In genomic region chr5:140603739-140604138, GRCh38 we compare ENCODE assay signal across 25 cellular contexts.
"Had no signal": no experiment of that assay in that cellular context is flagged by ENCODE, and none has a peak within 500 bp of the region (broad histone marks: within the 10 kb centered on the region; RNA-seq: fewer than 3 reads in every experiment).

No MANE protein-coding gene starts in this region.

- H3K27ac ChIP-seq: ascending aorta, cardiac muscle cell, colonic mucosa, neural progenitor cell, tibial nerve, VCaP had no signal

- H3K4me3 ChIP-seq: ascending aorta, cardiac muscle cell, colonic mucosa, dorsolateral prefrontal cortex, neural progenitor cell, right atrium auricular region, tibial nerve had no signal

- ATAC-seq: left colon; naive thymus-derived CD8-positive, alpha-beta T cell had no signal

- H3K4me1 ChIP-seq: ascending aorta, colonic mucosa, neural progenitor cell, right atrium auricular region had no signal

- H3K36me3 ChIP-seq: ascending aorta, cardiac muscle cell, colonic mucosa, neural progenitor cell, right atrium auricular region, tibial nerve had no signal

- H3K9me3 ChIP-seq: ascending aorta, colonic mucosa, right atrium auricular region, tibial nerve had no signal

- H3K27me3 ChIP-seq: ascending aorta, cardiac muscle cell, colonic mucosa, dorsolateral prefrontal cortex, neural progenitor cell, right atrium auricular region, tibial nerve had no signal

- DNase-seq: activated CD4-positive, alpha-beta memory T cell treated with anti-CD3 and anti-CD28 coated beads for 36 hours; activated CD4-positive, alpha-beta T cell treated with anti-CD3 and anti-CD28 coated beads for 48 hours; activated CD8-positive, alpha-beta memory T cell treated with anti-CD3 and anti-CD28 coated beads, Interleukin-2, amount 50 U/mL, for 4 hours; activated effector memory CD4-positive, alpha-beta T cell treated with anti-CD3 and anti-CD28 coated beads, Interleukin-2, amount 50 U/mL, for 16 hours; activated naive CD4-positive, alpha-beta T cell treated with anti-CD3 and anti-CD28 coated beads for 36 hours; activated naive CD8-positive, alpha-beta T cell treated with anti-CD3 and anti-CD28 coated beads for 36 hours; activated T-cell treated with anti-CD3 and anti-CD28 coated beads, Interleukin-2, amount 50 U/mL, for 1 hour; cerebellar nuclear complex; colonic mucosa; dorsolateral prefrontal cortex; effector memory CD4-positive, alpha-beta T cell; head of caudate nucleus; hypothalamus; immature natural killer cell; kidney; left colon; mesenchymal stem cell; naive thymus-derived CD8-positive, alpha-beta T cell; stimulated activated naive CD4-positive, alpha-beta T cell had no signal
